9 cellular contexts compared by ENCODE assay signal in the genomic region with DNA sequence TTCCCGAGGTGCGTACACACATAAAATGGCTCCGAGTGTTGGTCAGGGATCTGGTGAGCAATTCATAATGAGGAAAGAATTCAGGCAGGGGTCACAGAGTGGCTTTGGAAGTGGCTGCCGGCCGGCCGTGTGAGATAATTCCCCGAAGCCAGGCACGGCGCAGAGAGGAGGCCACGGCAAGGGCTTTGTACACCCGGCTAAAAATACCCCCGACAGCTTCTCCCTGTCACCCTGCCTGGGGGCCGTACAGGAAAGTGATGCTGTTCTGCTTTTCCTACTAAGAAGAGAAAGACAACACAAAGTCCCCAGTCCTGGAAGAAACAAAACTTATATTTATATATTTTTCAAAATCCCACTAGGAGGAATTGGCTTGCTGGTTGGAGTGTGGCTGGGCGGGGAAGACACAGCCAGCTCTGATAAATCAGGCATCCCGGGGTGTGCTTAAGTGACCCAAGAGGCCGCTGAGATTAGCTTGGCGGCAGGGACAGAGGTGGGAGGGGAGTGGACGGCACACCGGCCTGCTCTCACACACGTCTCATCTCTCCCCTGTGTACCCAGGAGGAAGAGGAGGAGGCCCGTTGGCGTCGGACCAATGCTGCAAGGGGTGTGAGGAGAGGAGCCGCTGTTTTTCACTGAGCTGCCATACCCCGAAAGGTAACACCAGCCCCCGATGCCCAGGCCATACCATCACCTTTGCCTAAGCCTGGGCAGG.
DNase-seq lines count a peak whose midpoint lies in the region; ATAC-seq, FAIRE-seq and TF ChIP-seq lines count a peak whose summit lies in the region.
"Had no signal": no experiment of that assay in that cellular context is flagged by ENCODE, and none has a peak within 500 bp of the region (broad histone marks: within the 10 kb centered on the region; RNA-seq: fewer than 3 reads in every experiment).

No MANE protein-coding gene starts in this region.

- peak overlapping the region; percentile 77; the same call in 1 of the 2 replicates for H3K27ac ChIP-seq in HL-60 (replicated peaks)
- peak overlapping the region; percentile 35; the same call in 1 of the 3 replicates for H3K27ac ChIP-seq in K562 (ENCODE audit: extremely low read depth, low read depth, low read length)
- peak overlapping the region in 15 of 21 experiments; percentile 8 to 83 (median 64) for H3K27ac ChIP-seq in skin epidermis
- H3K27ac ChIP-seq in effector memory CD4-positive, alpha-beta T cell (ENCODE audit: insufficient read depth, low read length, poor library complexity, severe bottlenecking): no peak overlapping the region
- H3K27ac ChIP-seq: KMS-11 had no signal

- POLR2A ChIA-PET in K562 (lab: Yijun Ruan, JAX): interaction anchor here (0.6 to 2.3 kb wide), 5 partner anchors 9 to 278 kb away, joined by 3 to 20 read pairs (median 3); no protein-coding TSS in a partner anchor

- H2AFZ ChIP-seq in K562 (ENCODE audit: low read depth, low read length): peak overlapping the region; percentile 51; the same call in 1 of the 2 replicates

- H3K4me3 ChIP-seq in HL-60 (replicated peaks; ENCODE audit: insufficient read depth, low read length) (no peak overlapping the region), K562 (no peak overlapping the region), kidney epithelial cell (ENCODE audit: low read depth, low read length) (no peak overlapping the region), skin epidermis (no peak overlapping the region)
- H3K4me3 ChIP-seq in effector memory CD4-positive, alpha-beta T cell (ENCODE audit: insufficient read depth, low read depth, low read length, poor library complexity, severe bottlenecking): no peak overlapping the region

- CTCF ChIA-PET in K562 (lab: Yijun Ruan, JAX; ENCODE audit: low intra/inter-chr PET ratio): no interaction called here

- TF ChIP-seq POLR2A in K562 (conservative IDR thresholded peaks at IDR 0.05): no peak

- H3K9me1 ChIP-seq in K562 (ENCODE audit: control insufficient read depth, insufficient read depth, low read length): peaks cover 3% of the 10 kb centered on the region

- peak overlapping the region in 1 of 2 experiments; percentile 82; a peak in 2 of 4 replicates for H3K9ac ChIP-seq in K562 (ENCODE audit: insufficient read depth in 1 of 2, low read depth in 2 of 2, low read length in 2 of 2)
- H3K9ac ChIP-seq: KMS-11 had no signal

- no peaks in the 10 kb centered on the region for H3K27me3 ChIP-seq in HL-60 (ENCODE audit: insufficient read depth, poor library complexity, severe bottlenecking)
- no peaks in the 10 kb centered on the region for H3K27me3 ChIP-seq in K562 (ENCODE audit: control insufficient read depth in 2 of 2, insufficient read depth in 2 of 2, low read length in 2 of 2)
- no peaks in the 10 kb centered on the region for H3K27me3 ChIP-seq in kidney epithelial cell (ENCODE audit: control insufficient read depth, insufficient read depth, low read length)
- no peaks in the 10 kb centered on the region for H3K27me3 ChIP-seq in effector memory CD4-positive, alpha-beta T cell (replicated peaks; ENCODE audit: control insufficient read depth, insufficient read depth, low read length, poor library complexity, severe bottlenecking)

- peaks cover 45% of the 10 kb centered on the region; the same call in 2 of the 3 replicates for H3K36me3 ChIP-seq in K562 (ENCODE audit: control insufficient read depth, insufficient read depth, low read length)
- H3K36me3 ChIP-seq in kidney epithelial cell (ENCODE audit: control insufficient read depth, insufficient read depth, low read length): peaks cover 4% of the 10 kb centered on the region
- no peaks in the 10 kb centered on the region for H3K36me3 ChIP-seq in effector memory CD4-positive, alpha-beta T cell (ENCODE audit: control insufficient read depth, insufficient read depth, low read length)

- no TSS peak for BruUV-seq in K562 (replicated peaks; lab: Mats Ljungman, UMichigan)

- no peaks in the 10 kb centered on the region for H4K20me1 ChIP-seq in K562 (replicated peaks; ENCODE audit: control insufficient read depth, insufficient read depth, low read length)

- intact Hi-C loops in K562 (cut with micrococcal nuclease): no loop called here

- no peak for TF ChIP-seq EP300 in K562 (IDR thresholded peaks at IDR 0.05; ENCODE audit: low read length)

- no peak for TF ChIP-seq CTCF in HL-60 (IDR thresholded peaks at IDR 0.05; ENCODE audit: insufficient read depth, low read length)
- no peak for TF ChIP-seq CTCF in K562 (IDR thresholded peaks at IDR 0.05 in 2 of 3, conservative IDR thresholded peaks at IDR 0.05 in 1 of 3; ENCODE audit: insufficient read depth in 2 of 3, low read depth in 1 of 3, low read length in 3 of 3)
- no peak for TF ChIP-seq CTCF in kidney epithelial cell (IDR thresholded peaks at IDR 0.05; ENCODE audit: insufficient read depth, low read length, poor library complexity, severe bottlenecking)

- WGBS in K562 (ENCODE audit: insufficient coverage, low coverage, missing lambda C conversion rate): 22% methylated on average over 26 of the region's 26 CpGs

- no peak for TF ChIP-seq RAD21 in K562 (CRISPR knock-in tag; conservative IDR thresholded peaks at IDR 0.05 in 1 of 2, IDR thresholded peaks at IDR 0.05 in 1 of 2)

- DNase-seq in HL-60 (ENCODE audit: low read depth in 1 of 2, low spot score in 1 of 2): no peak
- peak in 2 of 4 experiments; percentile 68 to 73 for DNase-seq in K562 (ENCODE audit: extremely low read depth in 1 of 4, low spot score in 3 of 4)
- DNase-seq in kidney epithelial cell (ENCODE audit: low read depth): peak; percentile 63
- no peak for DNase-seq in stimulated activated naive CD4-positive, alpha-beta T cell treated with Interleukin-2 at 50 U/mL for 16 hours (lab: John Stamatoyannopoulos, UW)
- DNase-seq in effector memory CD4-positive, alpha-beta T cell: no peak

- peak; percentile 79 for FAIRE-seq in K562 (lab: Jason Lieb, UNC)

- peaks cover 53 to 63% of the 10 kb centered on the region in 2 experiments for H3K4me1 ChIP-seq in K562 (replicated peaks in 1 of 2; ENCODE audit: control insufficient read depth in 2 of 2, insufficient read depth in 2 of 2, low read length in 2 of 2)
- H3K4me1 ChIP-seq in effector memory CD4-positive, alpha-beta T cell (ENCODE audit: control insufficient read depth, insufficient read depth, low read length, poor library complexity, severe bottlenecking): peaks cover 33% of the 10 kb centered on the region

- peak overlapping the region; percentile 35 for H3K4me2 ChIP-seq in K562 (ENCODE audit: insufficient read depth, low read length)
- H3K4me2 ChIP-seq: KMS-11 had no signal

- in situ Hi-C loops in K562 (cut with MboI): no loop called here

- peak; percentile 72 for ATAC-seq in K562
- no peak for ATAC-seq in HG03039 (IDR thresholded peaks at IDR 0.05; ENCODE audit: unreplicated experiment)
- no peak for ATAC-seq in HG02763 (IDR thresholded peaks at IDR 0.05; ENCODE audit: unreplicated experiment)

- no peaks in the 10 kb centered on the region for H3K9me3 ChIP-seq in K562 (replicated peaks; ENCODE audit: control insufficient read depth, insufficient read depth, low read depth, low read length)
- H3K9me3 ChIP-seq in effector memory CD4-positive, alpha-beta T cell (ENCODE audit: control insufficient read depth, low read length): no peaks in the 10 kb centered on the region

- H3K79me2 ChIP-seq in K562 (ENCODE audit: control insufficient read depth, insufficient read depth, low read length): peaks cover 19% of the 10 kb centered on the region

TF ChIP-seq in K562, 482 proteins besides CTCF, POLR2A, EP300 and RAD21 (continues in another document):
- TF ChIP-seq FOSL1 (tag; conservative IDR thresholded peaks at IDR 0.05): 0 out of 2 replicates have a peak, but pooled peaks have one; percentile 17
- 0 out of 2 replicates have a peak, but pooled peaks have one; percentile 12 for TF ChIP-seq CTBP1 (IDR thresholded peaks at IDR 0.05; ENCODE audit: borderline replicate concordance)
- TF ChIP-seq KDM1A (IDR thresholded peaks at IDR 0.05): peak; percentile 85 to 88
- TF ChIP-seq EGR1 (conservative IDR thresholded peaks at IDR 0.05): no peak
- no peak for TF ChIP-seq RNF2 (IDR thresholded peaks at IDR 0.05)
- peak in 1 of 2 experiments; percentile 20; a peak in 2 of 4 replicates for TF ChIP-seq MAZ (CRISPR knock-in tag; conservative IDR thresholded peaks at IDR 0.05 in 1 of 2, IDR thresholded peaks at IDR 0.05 in 1 of 2)
- 0 out of 2 replicates have a peak, but pooled peaks have one; percentile 55 for TF ChIP-seq SMAD4 (CRISPR knock-in tag; conservative IDR thresholded peaks at IDR 0.05)
- TF ChIP-seq, protein P1, sequence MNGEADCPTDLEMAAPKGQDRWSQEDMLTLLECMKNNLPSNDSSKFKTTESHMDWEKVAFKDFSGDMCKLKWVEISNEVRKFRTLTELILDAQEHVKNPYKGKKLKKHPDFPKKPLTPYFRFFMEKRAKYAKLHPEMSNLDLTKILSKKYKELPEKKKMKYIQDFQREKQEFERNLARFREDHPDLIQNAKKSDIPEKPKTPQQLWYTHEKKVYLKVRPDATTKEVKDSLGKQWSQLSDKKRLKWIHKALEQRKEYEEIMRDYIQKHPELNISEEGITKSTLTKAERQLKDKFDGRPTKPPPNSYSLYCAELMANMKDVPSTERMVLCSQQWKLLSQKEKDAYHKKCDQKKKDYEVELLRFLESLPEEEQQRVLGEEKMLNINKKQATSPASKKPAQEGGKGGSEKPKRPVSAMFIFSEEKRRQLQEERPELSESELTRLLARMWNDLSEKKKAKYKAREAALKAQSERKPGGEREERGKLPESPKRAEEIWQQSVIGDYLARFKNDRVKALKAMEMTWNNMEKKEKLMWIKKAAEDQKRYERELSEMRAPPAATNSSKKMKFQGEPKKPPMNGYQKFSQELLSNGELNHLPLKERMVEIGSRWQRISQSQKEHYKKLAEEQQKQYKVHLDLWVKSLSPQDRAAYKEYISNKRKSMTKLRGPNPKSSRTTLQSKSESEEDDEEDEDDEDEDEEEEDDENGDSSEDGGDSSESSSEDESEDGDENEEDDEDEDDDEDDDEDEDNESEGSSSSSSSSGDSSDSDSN (IDR thresholded peaks at IDR 0.05; ENCODE audit: borderline replicate concordance in 1 of 2, low read depth in 2 of 2, low read length in 2 of 2): no peak
- TF ChIP-seq MEF2D (tag; conservative IDR thresholded peaks at IDR 0.05; ENCODE audit: low read depth): 0 out of 2 replicates have a peak, but pooled peaks have one; percentile 25
- TF ChIP-seq, protein P2, sequence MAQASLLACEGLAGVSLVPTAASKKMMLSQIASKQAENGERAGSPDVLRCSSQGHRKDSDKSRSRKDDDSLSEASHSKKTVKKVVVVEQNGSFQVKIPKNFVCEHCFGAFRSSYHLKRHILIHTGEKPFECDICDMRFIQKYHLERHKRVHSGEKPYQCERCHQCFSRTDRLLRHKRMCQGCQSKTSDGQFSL (CRISPR knock-in tag; IDR thresholded peaks at IDR 0.05): no peak
- TF ChIP-seq, protein P2 (tag; IDR thresholded peaks at IDR 0.05): peak in 1 of 2 experiments; percentile 45; a peak in 1 of 4 replicates
- TF ChIP-seq HDAC2 (IDR thresholded peaks at IDR 0.05): peak; percentile 55; the same call in 1 of the 2 replicates
